ENCODE assay signal across 8 cellular contexts in genomic region chr9:136694163-136694864, GRCh38. TPM values are rescaled to one million over a fixed set of nuclear protein-coding genes. Genes with fewer than 3 reads are reported as not detected.
A peak's percentile ranks its signal among the peaks of the same experiment; 100 is the strongest.
DNase-seq lines count a peak whose midpoint lies in the region; ATAC-seq, FAIRE-seq and TF ChIP-seq lines count a peak whose summit lies in the region.

No MANE protein-coding gene starts in this region.

- DNase-seq in stimulated activated CD4-positive, alpha-beta T cell treated with anti-CD3 and anti-CD28 coated beads, Interleukin-12 subunit alpha, Interleukin-12 subunit beta, amount 100 ng/mL, for 48 hours (ENCODE audit: low read depth in 2 of 3, low spot score in 1 of 3): peak; percentile 26 to 37 (median 29)
- no peak for DNase-seq in stimulated activated CD4-positive, alpha-beta T cell treated with anti-CD3 and anti-CD28 coated beads, Interleukin-12 subunit alpha, Interleukin-12 subunit beta, amount 100 ng/mL, for 4 hours
- DNase-seq in NOMO-1 treated with DMSO at 0.1 percent for 48 hours (lab: John Stamatoyannopoulos, UW; ENCODE audit: unreplicated experiment) (peak; percentile 47), bronchial epithelial cell (ENCODE audit: low read depth) (no peak), lower lobe of right lung (peak; percentile 84), vagina (ENCODE audit: extremely low spot score in 2 of 2) (no peak)

- H3K4me1 ChIP-seq in lower lobe of right lung (peaks cover 64% of the 10 kb centered on the region), vagina (peaks cover 16% of the 10 kb centered on the region)

- H3K4me3 ChIP-seq in bronchial epithelial cell (ENCODE audit: low read depth, low read length): no peak overlapping the region
- H3K4me3 ChIP-seq in lower lobe of right lung: no peak overlapping the region
- no peak overlapping the region for H3K4me3 ChIP-seq in vagina

- H3K9me3 ChIP-seq in lower lobe of right lung (no peaks in the 10 kb centered on the region), vagina (no peaks in the 10 kb centered on the region)

- FAIRE-seq in bronchial epithelial cell (lab: Jason Lieb, UNC): no peak

- no peak for TF ChIP-seq POLR2A in vagina (IDR thresholded peaks at IDR 0.05)

- H3K27me3 ChIP-seq in bronchial epithelial cell (ENCODE audit: control insufficient read depth, insufficient read depth, low read length): no peaks in the 10 kb centered on the region
- H3K27me3 ChIP-seq in lower lobe of right lung (ENCODE audit: low read depth): no peaks in the 10 kb centered on the region
- H3K27me3 ChIP-seq in vagina: no peaks in the 10 kb centered on the region

- peak; percentile 76 for TF ChIP-seq CTCF in bronchial epithelial cell (IDR thresholded peaks at IDR 0.05; ENCODE audit: insufficient read depth, low read length, severe bottlenecking)
- TF ChIP-seq CTCF in lower lobe of right lung (IDR thresholded peaks at IDR 0.05): peak; percentile 85
- peak in 2 of 3 experiments; percentile 25 to 31 for TF ChIP-seq CTCF in vagina (IDR thresholded peaks at IDR 0.05)

- peak; percentile 81 to 82 for ATAC-seq in lower lobe of right lung
- ATAC-seq in HG03571 (IDR thresholded peaks at IDR 0.05; ENCODE audit: unreplicated experiment): no peak
- no peak for ATAC-seq in HG02938 (IDR thresholded peaks at IDR 0.05; ENCODE audit: unreplicated experiment)

- H3K36me3 ChIP-seq in bronchial epithelial cell (ENCODE audit: control insufficient read depth, insufficient read depth, low read length) (no peaks in the 10 kb centered on the region), lower lobe of right lung (no peaks in the 10 kb centered on the region), vagina (no peaks in the 10 kb centered on the region)

- intact Hi-C loops in lower lobe of right lung (cut with DNase I) (no loop called here), vagina (cut with DNase I) (no loop called here)

- peak overlapping the region; percentile 62 for H3K27ac ChIP-seq in lower lobe of right lung
- no peak overlapping the region for H3K27ac ChIP-seq in vagina

RNA-seq across cellular contexts. Expression of gene AGPAT2, which starts 7.1 kb away (rescaled TPM):
- total RNA-seq in bronchial epithelial cell: 41.9 and 52.0 TPM in 2 replicates
- 106 TPM for total RNA-seq in lower lobe of right lung
- 87.2 TPM for total RNA-seq in vagina

RNA-seq across cellular contexts. Expression of gene DIPK1B, which starts 18.1 kb away (rescaled TPM):
- total RNA-seq in bronchial epithelial cell: 0.13 TPM in 1 of 2 replicates, not detected in the other
- 15.1 TPM for total RNA-seq in lower lobe of right lung
- 11.5 TPM for total RNA-seq in vagina

RNA-seq across cellular contexts. Expression of gene EGFL7, which starts 31.6 kb away (rescaled TPM):
- 11.8 and 18.1 TPM in 2 replicates for total RNA-seq in bronchial epithelial cell
- 230 TPM for total RNA-seq in lower lobe of right lung
- total RNA-seq in vagina: 272 TPM

RNA-seq across cellular contexts. Expression of gene LCN10, which starts 48.4 kb away (rescaled TPM):
- total RNA-seq in bronchial epithelial cell: not detected in 2 replicates
- 2.5 TPM for total RNA-seq in lower lobe of right lung
- 8.3 TPM for total RNA-seq in vagina

RNA-seq across cellular contexts. Expression of gene LCN6, which starts 54.0 kb away (rescaled TPM):
- total RNA-seq in bronchial epithelial cell (not detected in 2 replicates), lower lobe of right lung (2.9 TPM), vagina (17.9 TPM)

Comparison
In these comparisons a context has a peak if more than half of its experiments do, and no peak if none do; other contexts are left out.
1. DNase-seq: peak in stimulated activated CD4-positive, alpha-beta T cell treated with anti-CD3 and anti-CD28 coated beads, Interleukin-12 subunit alpha, Interleukin-12 subunit beta, amount 100 ng/mL, for 48 hours (3 of 3), NOMO-1 treated with DMSO at 0.1 percent for 48 hours (single experiment) and lower lobe of right lung (single experiment); none in stimulated activated CD4-positive, alpha-beta T cell treated with anti-CD3 and anti-CD28 coated beads, Interleukin-12 subunit alpha, Interleukin-12 subunit beta, amount 100 ng/mL, for 4 hours (single experiment), bronchial epithelial cell (single experiment) and vagina (0 of 2).
2. CTCF ChIP-seq: peak in every context shown above with its lines; median percentile 85 in lower lobe of right lung; 76 in bronchial epithelial cell; 28 in vagina.
3. ATAC-seq: peak in lower lobe of right lung (2 of 2); none in HG03571 (single experiment) and HG02938 (single experiment).
4. RNA of gene DIPK1B, which starts 18.1 kb away (total RNA-seq): 15.1 TPM in lower lobe of right lung (single experiment) and 11.5 TPM in vagina (single experiment); 0.13 TPM in bronchial epithelial cell; every median in the first group is over 10 times any median in the second.
5. RNA of gene EGFL7, which starts 31.6 kb away (total RNA-seq): 272 TPM in vagina (single experiment) and 230 TPM in lower lobe of right lung (single experiment); 11.8 to 18.1 TPM in bronchial epithelial cell; every median in the first group is over 10 times any median in the second.